13 cellular contexts compared by ENCODE assay signal in genomic region chr5:150512368-150512747, GRCh38. TPM values are rescaled to one million over a fixed set of nuclear protein-coding genes. Genes with fewer than 3 reads are reported as not detected.
DNase-seq lines count a peak whose midpoint lies in the region; ATAC-seq and TF ChIP-seq lines count a peak whose summit lies in the region.
"Had no signal": no experiment of that assay in that cellular context is flagged by ENCODE, and none has a peak within 500 bp of the region (broad histone marks: within the 10 kb centered on the region; RNA-seq: fewer than 3 reads in every experiment).

No MANE protein-coding gene starts in this region.

- no peaks in the 10 kb centered on the region for H3K9me3 Mint-ChIP-seq in activated CD4-positive, alpha-beta T cell treated with anti-CD3 and anti-CD28 coated beads, Interleukin-2, amount 10 ng/mL, durations not matched to agents 7 days and 5 days
- H3K9me3 Mint-ChIP-seq: activated naive CD4-positive, alpha-beta T cell treated with anti-CD3 and anti-CD28 coated beads, Interleukin-2, amount 50 U/mL, for 72 hours had no signal

- H3K36me3 Mint-ChIP-seq in activated CD4-positive, alpha-beta T cell treated with anti-CD3 and anti-CD28 coated beads, Interleukin-2, amount 10 ng/mL, durations not matched to agents 7 days and 5 days (ENCODE audit: low read depth) = no peaks in the 10 kb centered on the region
- H3K36me3 Mint-ChIP-seq: activated naive CD4-positive, alpha-beta T cell treated with anti-CD3 and anti-CD28 coated beads, Interleukin-2, amount 50 U/mL, for 72 hours had no signal

- H3K4me1 ChIP-seq in ACC112 (ENCODE audit: control insufficient read depth, insufficient read depth, low read length, unreplicated experiment) = peaks cover 63% of the 10 kb centered on the region
- peaks cover 100% of the 10 kb centered on the region for H3K4me1 ChIP-seq in body of pancreas
- H3K4me1 ChIP-seq in hepatocyte (ENCODE audit: insufficient read depth) = peaks cover 75% of the 10 kb centered on the region
- H3K4me1 ChIP-seq in prostate gland (replicated peaks) = peaks cover 41% of the 10 kb centered on the region

- H3K4me1 Mint-ChIP-seq in activated CD4-positive, alpha-beta T cell treated with anti-CD3 and anti-CD28 coated beads, Interleukin-2, amount 10 ng/mL, durations not matched to agents 7 days and 5 days = no peaks in the 10 kb centered on the region

- POLR2A ChIA-PET in activated CD4-positive, alpha-beta T cell treated with anti-CD3 and anti-CD28 coated beads, Interleukin-2, amount 10 ng/mL, durations not matched to agents 7 days and 5 days (lab: Charles Lee) = no interaction called here

- no peaks in the 10 kb centered on the region for H3K27me3 Mint-ChIP-seq in activated CD4-positive, alpha-beta T cell treated with anti-CD3 and anti-CD28 coated beads, Interleukin-2, amount 10 ng/mL, durations not matched to agents 7 days and 5 days

- H3K4me3 ChIP-seq in ACC112 (ENCODE audit: low read depth, low read length) (no peak overlapping the region), body of pancreas (no peak overlapping the region), hepatocyte (no peak overlapping the region), prostate gland (no peak overlapping the region)

- no peaks in the 10 kb centered on the region for H3K36me3 ChIP-seq in ACC112 (ENCODE audit: insufficient read depth, low read length)
- H3K36me3 ChIP-seq in body of pancreas (replicated peaks in 1 of 2; ENCODE audit: insufficient read depth in 1 of 2, low read depth in 2 of 2) = no peaks in the 10 kb centered on the region
- H3K36me3 ChIP-seq in hepatocyte (replicated peaks; ENCODE audit: insufficient read depth, low read depth) = no peaks in the 10 kb centered on the region
- no peaks in the 10 kb centered on the region for H3K36me3 ChIP-seq in prostate gland

- peaks cover 74% of the 10 kb centered on the region for H4K20me1 ChIP-seq in hepatocyte (ENCODE audit: insufficient read depth, poor library complexity, severe bottlenecking)

- 8 to 11% methylated on average over 5 to 6 of the region's 6 CpGs for WGBS in body of pancreas, 2 donors
- WGBS in hepatocyte (ENCODE audit: low lambda C conversion rate, missing lambda C conversion rate) = 86% methylated on average over 6 of the region's 6 CpGs
- WGBS in prostate gland = 51% methylated on average over 6 of the region's 6 CpGs

- TF ChIP-seq POLR2A in body of pancreas (IDR thresholded peaks at IDR 0.05) (no peak), prostate gland (IDR thresholded peaks at IDR 0.05) (no peak)

- CTCF ChIA-PET in activated CD4-positive, alpha-beta T cell treated with anti-CD3 and anti-CD28 coated beads, Interleukin-2, amount 10 ng/mL, durations not matched to agents 7 days and 5 days (lab: Charles Lee) = interaction anchor here (1.3 to 1.5 kb wide), 2 partner anchors 10 to 14 kb away, joined by 3 to 4 read pairs; no protein-coding TSS in a partner anchor

- DNase-seq in body of pancreas (peak; percentile 42 to 56 (median 54)), hepatocyte (ENCODE audit: low spot score) (no peak), prostate gland (ENCODE audit: low spot score) (peak; percentile 17), cortex of kidney (lab: John Stamatoyannopoulos, UW) (no peak)
- DNase-seq in activated CD4-positive, alpha-beta T cell treated with anti-CD3 and anti-CD28 coated beads, Interleukin-2, amount 10 ng/mL, durations not matched to agents 7 days and 5 days = no peak
- no peak for DNase-seq in stimulated activated CD4-positive, alpha-beta T cell treated with anti-CD3 and anti-CD28 coated beads, Interleukin-2, amount 100 ng/mL, for 24 hours
- DNase-seq: activated CD8-positive, alpha-beta T cell treated with anti-CD3 and anti-CD28 coated beads, Interleukin-2, amount 10 ng/mL, durations not matched to agents 7 days and 5 days; kidney; NCI-H2081; T-helper 2 cell had no signal

- ATAC-seq in body of pancreas (peak; percentile 25), HG03175 (IDR thresholded peaks at IDR 0.05; ENCODE audit: unreplicated experiment) (no peak)
- ATAC-seq: activated CD8-positive, alpha-beta T cell treated with anti-CD3 and anti-CD28 coated beads, Interleukin-2, amount 10 ng/mL, durations not matched to agents 7 days and 5 days; activated naive CD4-positive, alpha-beta T cell treated with anti-CD3 and anti-CD28 coated beads, Interleukin-2, amount 50 U/mL, for 72 hours had no signal

- H2AFZ ChIP-seq in ACC112 (ENCODE audit: low read length, unreplicated experiment) (no peak overlapping the region), hepatocyte (no peak overlapping the region)

- no peaks in the 10 kb centered on the region for H3K9me2 ChIP-seq in hepatocyte (replicated peaks; ENCODE audit: insufficient read depth)

- H3K9me3 ChIP-seq in body of pancreas = no peaks in the 10 kb centered on the region
- H3K9me3 ChIP-seq in hepatocyte (ENCODE audit: low read depth) = no peaks in the 10 kb centered on the region
- no peaks in the 10 kb centered on the region for H3K9me3 ChIP-seq in prostate gland

- no peak overlapping the region for H3K4me3 Mint-ChIP-seq in activated CD4-positive, alpha-beta T cell treated with anti-CD3 and anti-CD28 coated beads, Interleukin-2, amount 10 ng/mL, durations not matched to agents 7 days and 5 days
- H3K4me3 Mint-ChIP-seq: activated CD8-positive, alpha-beta T cell treated with anti-CD3 and anti-CD28 coated beads, Interleukin-2, amount 10 ng/mL, durations not matched to agents 7 days and 5 days had no signal

- H3K4me2 ChIP-seq in hepatocyte = peak overlapping the region; percentile 41

- TF ChIP-seq CTCF in body of pancreas (IDR thresholded peaks at IDR 0.05) = no peak
- no peak for TF ChIP-seq CTCF in hepatocyte (IDR thresholded peaks at IDR 0.05; ENCODE audit: poor library complexity)
- TF ChIP-seq CTCF in prostate gland (IDR thresholded peaks at IDR 0.05) = no peak

- H3K79me2 ChIP-seq in ACC112 (ENCODE audit: control insufficient read depth, insufficient read depth, low read length, unreplicated experiment) (peaks cover 71% of the 10 kb centered on the region), hepatocyte (peaks cover 91% of the 10 kb centered on the region)

- H3K27ac Mint-ChIP-seq in activated CD4-positive, alpha-beta T cell treated with anti-CD3 and anti-CD28 coated beads, Interleukin-2, amount 10 ng/mL, durations not matched to agents 7 days and 5 days = no peak overlapping the region
- H3K27ac Mint-ChIP-seq: activated CD8-positive, alpha-beta T cell treated with anti-CD3 and anti-CD28 coated beads, Interleukin-2, amount 10 ng/mL, durations not matched to agents 7 days and 5 days; activated naive CD4-positive, alpha-beta T cell treated with anti-CD3 and anti-CD28 coated beads, Interleukin-2, amount 50 U/mL, for 72 hours had no signal

- intact Hi-C loops in body of pancreas (cut with DNase I) = no loop called here
- intact Hi-C loops in prostate gland (cut with DNase I) = no loop called here

- peak overlapping the region; percentile 43; the same call in 1 of the 2 replicates for H3K27ac ChIP-seq in ACC112 (ENCODE audit: low read depth, low read length)
- H3K27ac ChIP-seq in body of pancreas = peak overlapping the region; percentile 76 to 80 (median 78)
- H3K27ac ChIP-seq in hepatocyte = peak overlapping the region; percentile 87
- H3K27ac ChIP-seq in prostate gland = peak overlapping the region; percentile 68 to 69

- H3K27me3 ChIP-seq in ACC112 (ENCODE audit: insufficient read depth, low read length) (no peaks in the 10 kb centered on the region), body of pancreas (no peaks in the 10 kb centered on the region), hepatocyte (no peaks in the 10 kb centered on the region), prostate gland (replicated peaks; ENCODE audit: insufficient read depth) (no peaks in the 10 kb centered on the region)

RNA-seq across cellular contexts. Expression of gene NDST1, which starts 4.4 kb away (rescaled TPM):
- total RNA-seq in body of pancreas (10 to 100 TPM; 37.6 to 56.0 TPM), hepatocyte (66.7 and 85.1 TPM in 2 replicates), prostate gland (100 to 1,000 TPM in 1 of 2 donors, 10 to 100 TPM in 1; 65.8 to 175 TPM)
- polyA plus RNA-seq in hepatocyte = 30.2 and 42.5 TPM in 2 replicates
- under 1 TPM; 0.50 to 0.71 TPM for total RNA-seq in activated CD4-positive, alpha-beta T cell treated with anti-CD3 and anti-CD28 coated beads, Interleukin-2, amount 10 ng/mL, durations not matched to agents 7 days and 5 days

Comparison
In these comparisons a context has a peak if more than half of its experiments do, and no peak if none do; other contexts are left out.
1. DNase-seq: peak in body of pancreas (4 of 4) and prostate gland (single experiment); none in hepatocyte (single experiment), activated CD4-positive, alpha-beta T cell treated with anti-CD3 and anti-CD28 coated beads, Interleukin-2, amount 10 ng/mL, durations not matched to agents 7 days and 5 days (single experiment), stimulated activated CD4-positive, alpha-beta T cell treated with anti-CD3 and anti-CD28 coated beads, Interleukin-2, amount 100 ng/mL, for 24 hours (0 of 2) and cortex of kidney (single experiment).
2. RNA of gene NDST1, which starts 4.4 kb away (total RNA-seq): 65.8 to 175 TPM in prostate gland, 66.7 to 85.1 TPM in hepatocyte and 37.6 to 56.0 TPM in body of pancreas; 0.50 to 0.71 TPM in activated CD4-positive, alpha-beta T cell treated with anti-CD3 and anti-CD28 coated beads, Interleukin-2, amount 10 ng/mL, durations not matched to agents 7 days and 5 days; every median in the first group is over 10 times any median in the second.
3. Peak in every context shown above with its lines, with median percentiles within 50 percentile points of each other: H3K27ac ChIP-seq.